Comparison of ENCODE assay signal across 29 cellular contexts in genomic region chr9:9778293-9778692, GRCh38.
"Had no signal": no experiment of that assay in that cellular context is flagged by ENCODE, and none has a peak within 500 bp of the region (broad histone marks: within the 10 kb centered on the region; RNA-seq: fewer than 3 reads in every experiment).

No MANE protein-coding gene starts in this region.

- H3K4me1 ChIP-seq: left lung, lower lobe of right lung, pancreas, right atrium auricular region, right lobe of liver, tibial nerve, vagina had no signal

- H3K36me3 ChIP-seq: left lung, lower lobe of right lung, pancreas, right atrium auricular region, right lobe of liver, tibial nerve, vagina had no signal

- H3K9me3 Mint-ChIP-seq: nephron progenitor cell; stimulated activated naive CD8-positive, alpha-beta T cell treated with anti-CD3 and anti-CD28 coated beads, Interleukin-15, amount 100 ng/mL, for 72 hours had no signal

- H3K27me3 Mint-ChIP-seq: stimulated activated naive CD8-positive, alpha-beta T cell treated with anti-CD3 and anti-CD28 coated beads, Interleukin-15, amount 100 ng/mL, for 72 hours; type B pancreatic cell had no signal

- ATAC-seq: left colon; left lung; natural killer cell; pancreas; right lobe of liver; stimulated activated effector memory CD8-positive, alpha-beta T cell treated with anti-CD3 and anti-CD28 coated beads, Interleukin-12 subunit alpha, Interleukin-12 subunit beta, amount 100 ng/mL, for 72 hours; stimulated activated naive CD8-positive, alpha-beta T cell treated with anti-CD3 and anti-CD28 coated beads, Interleukin-15, amount 100 ng/mL, for 72 hours had no signal

- H3K27ac ChIP-seq: left lung, lower lobe of right lung, pancreas, right atrium auricular region, right lobe of liver, tibial nerve, vagina had no signal

- H3K27ac Mint-ChIP-seq: immature natural killer cell; mesothelial cell of epicardium; naive B cell; natural killer cell; nephron progenitor cell; stimulated activated effector memory CD8-positive, alpha-beta T cell treated with anti-CD3 and anti-CD28 coated beads, Interleukin-12 subunit alpha, Interleukin-12 subunit beta, amount 100 ng/mL, for 72 hours; stimulated activated naive CD8-positive, alpha-beta T cell treated with anti-CD3 and anti-CD28 coated beads, Interleukin-15, amount 100 ng/mL, for 72 hours; type B pancreatic cell had no signal

- H3K9me3 ChIP-seq: left lung, lower lobe of right lung, pancreas, right atrium auricular region, right lobe of liver, tibial nerve, vagina had no signal

- H3K4me3 Mint-ChIP-seq: immature natural killer cell; mesothelial cell of epicardium; naive B cell; natural killer cell; nephron progenitor cell; stimulated activated effector memory CD8-positive, alpha-beta T cell treated with anti-CD3 and anti-CD28 coated beads, Interleukin-12 subunit alpha, Interleukin-12 subunit beta, amount 100 ng/mL, for 72 hours; stimulated activated naive CD8-positive, alpha-beta T cell treated with anti-CD3 and anti-CD28 coated beads, Interleukin-15, amount 100 ng/mL, for 72 hours; type B pancreatic cell had no signal

- H3K4me1 Mint-ChIP-seq: immature natural killer cell; mesothelial cell of epicardium; naive B cell; natural killer cell; nephron progenitor cell; stimulated activated effector memory CD8-positive, alpha-beta T cell treated with anti-CD3 and anti-CD28 coated beads, Interleukin-12 subunit alpha, Interleukin-12 subunit beta, amount 100 ng/mL, for 72 hours; stimulated activated naive CD8-positive, alpha-beta T cell treated with anti-CD3 and anti-CD28 coated beads, Interleukin-15, amount 100 ng/mL, for 72 hours had no signal

- H3K4me2 ChIP-seq: smooth muscle cell had no signal

- H3K27me3 ChIP-seq: left lung, pancreas, right atrium auricular region, right lobe of liver, tibial nerve, vagina had no signal

- FAIRE-seq: islet of Langerhans, kidney, pancreas had no signal

- DNase-seq: hypothalamus; immature natural killer cell; kidney; left colon; lower lobe of right lung; mesendoderm; naive B cell; natural killer cell; nephron progenitor cell; nucleus accumbens; pancreas; posterior cingulate gyrus; right lobe of liver; stimulated activated CD4-positive, alpha-beta T cell treated with anti-CD3 and anti-CD28 coated beads, Interleukin-12 subunit alpha, Interleukin-12 subunit beta, amount 100 ng/mL, for 4 hours; stimulated activated CD4-positive, alpha-beta T cell treated with anti-CD3 and anti-CD28 coated beads, Interleukin-15, amount 100 ng/mL, for 24 hours; stimulated activated CD4-positive, alpha-beta T cell treated with anti-CD3 and anti-CD28 coated beads, Interleukin-2, amount 100 ng/mL, for 24 hours; stimulated activated CD4-positive, alpha-beta T cell treated with anti-CD3 and anti-CD28 coated beads, Interleukin-4, amount 100 ng/mL, for 1 hour; stimulated activated naive CD4-positive, alpha-beta T cell treated with Interleukin-2 at 50 U/mL for 16 hours; stimulated activated naive CD8-positive, alpha-beta T cell treated with anti-CD3 and anti-CD28 coated beads, Interleukin-15, amount 100 ng/mL, for 72 hours; substantia nigra had no signal

- H3K36me3 Mint-ChIP-seq: mesothelial cell of epicardium; naive B cell; natural killer cell; stimulated activated effector memory CD8-positive, alpha-beta T cell treated with anti-CD3 and anti-CD28 coated beads, Interleukin-12 subunit alpha, Interleukin-12 subunit beta, amount 100 ng/mL, for 72 hours; type B pancreatic cell had no signal

- H3K4me3 ChIP-seq: left lung, lower lobe of right lung, pancreas, right atrium auricular region, right lobe of liver, smooth muscle cell, tibial nerve, vagina had no signal
